In the genomic region with DNA sequence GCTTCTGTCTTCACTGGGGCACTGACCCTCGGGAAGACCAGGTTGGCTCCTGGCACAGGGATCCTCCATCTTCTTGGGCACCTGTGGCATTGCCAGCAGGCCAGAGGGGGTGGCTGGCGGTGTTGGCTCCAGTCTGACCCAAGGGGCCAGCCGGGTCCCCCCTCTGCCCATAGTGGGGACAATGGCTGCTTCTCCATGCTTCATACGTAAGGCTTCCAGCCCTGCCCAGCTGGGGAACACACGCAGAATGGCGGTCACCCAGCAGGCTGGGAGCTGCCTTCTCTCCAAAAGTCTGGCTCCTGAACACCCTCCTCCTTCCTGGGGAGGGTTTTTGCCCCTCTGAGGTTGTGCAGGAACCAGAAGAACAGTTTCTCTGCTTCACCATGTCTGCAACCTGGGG, we compare ENCODE assay signal across 23 cellular contexts.
"Had no signal": no experiment of that assay in that cellular context is flagged by ENCODE, and none has a peak within 500 bp of the region (broad histone marks: within the 10 kb centered on the region; RNA-seq: fewer than 3 reads in every experiment).

No MANE protein-coding gene starts in this region.

- FAIRE-seq: TTC549 had no signal

- H3K4me3 ChIP-seq: cardiac muscle cell, left lung, lung, neural progenitor cell, thyroid gland had no signal

- H3K9me3 ChIP-seq: left lung, thyroid gland had no signal

- H3K36me3 ChIP-seq: neural progenitor cell, thyroid gland, WERI-Rb-1 had no signal

- H3K4me1 ChIP-seq: foreskin keratinocyte, left lung, neural progenitor cell, thyroid gland had no signal

- H3K27ac ChIP-seq: cardiac muscle cell, foreskin keratinocyte, left lung, neural progenitor cell, thyroid gland, WERI-Rb-1 had no signal

- DNase-seq: activated CD4-positive, alpha-beta T cell treated with anti-CD3 and anti-CD28 coated beads, Interleukin-2, amount 10 ng/mL, durations not matched to agents 7 days and 5 days; activated CD4-positive, CD25-positive, alpha-beta regulatory T cell treated with anti-CD3 and anti-CD28 coated beads, Interleukin-2, amount 50 U/mL, for 72 hours; activated CD8-positive, alpha-beta memory T cell treated with anti-CD3 and anti-CD28 coated beads, Interleukin-2, amount 10 ng/mL, durations not matched to agents 7 days and 5 days; activated CD8-positive, alpha-beta T cell treated with anti-CD3 and anti-CD28 coated beads for 36 hours; activated effector memory CD4-positive, alpha-beta T cell treated with anti-CD3 and anti-CD28 coated beads, Interleukin-2, amount 50 U/mL, for 16 hours; activated naive CD4-positive, alpha-beta T cell treated with anti-CD3 and anti-CD28 coated beads, Interleukin-2, amount 10 ng/mL, durations not matched to agents 7 days and 5 days; activated T-cell treated with anti-CD3 and anti-CD28 coated beads for 4 hours; amygdala; effector CD8-positive, alpha-beta T cell; erythroblast; foreskin keratinocyte; naive thymus-derived CD8-positive, alpha-beta T cell; stimulated activated CD4-positive, alpha-beta T cell treated with anti-CD3 and anti-CD28 coated beads, Interleukin-2, amount 100 ng/mL, for 48 hours; stimulated activated CD8-positive, alpha-beta memory T cell treated with anti-CD3 and anti-CD28 coated beads, Interleukin-4, amount 100 ng/mL, for 48 hours; stimulated activated naive B cell treated with anti-CD40 and anti-IgM and Interleukin-4, amounts not matched to agents 10 μg/mL and 1 μg/mL and 100 μg/mL, for 72 hours; T-cell; thyroid gland; WERI-Rb-1 had no signal

- ATAC-seq: activated CD8-positive, alpha-beta memory T cell treated with anti-CD3 and anti-CD28 coated beads, Interleukin-2, amount 10 ng/mL, durations not matched to agents 7 days and 5 days; activated CD8-positive, alpha-beta T cell treated with anti-CD3 and anti-CD28 coated beads for 36 hours; foreskin keratinocyte; left lung; naive thymus-derived CD8-positive, alpha-beta T cell; stimulated activated naive B cell treated with anti-CD40 and anti-IgM and Interleukin-4, amounts not matched to agents 10 μg/mL and 1 μg/mL and 100 μg/mL, for 72 hours; T-cell had no signal
